In genomic region chr19:33263325-33264023, GRCh38 we compare ENCODE assay signal across 30 cellular contexts. TPM values are rescaled to one million over a fixed set of nuclear protein-coding genes. Genes with fewer than 3 reads are reported as not detected.
"Had no signal": no experiment of that assay in that cellular context is flagged by ENCODE, and none has a peak within 500 bp of the region (broad histone marks: within the 10 kb centered on the region; RNA-seq: fewer than 3 reads in every experiment).

No MANE protein-coding gene starts in this region.

- ATAC-seq: activated CD4-positive, CD25-positive, alpha-beta regulatory T cell treated with anti-CD3 and anti-CD28 coated beads, Interleukin-2, amount 50 U/mL, for 24 hours; activated CD8-positive, alpha-beta memory T cell treated with anti-CD3 and anti-CD28 coated beads, Interleukin-2, amount 10 ng/mL, durations not matched to agents 7 days and 5 days; activated CD8-positive, alpha-beta T cell treated with anti-CD3 and anti-CD28 coated beads for 36 hours; body of pancreas; left lobe of liver; lower lobe of right lung; mucosa of descending colon had no signal

- DNase-seq: activated CD4-positive, alpha-beta T cell treated with anti-CD3 and anti-CD28 coated beads, Interleukin-2, amount 10 ng/mL, durations not matched to agents 24 days and 14 days; activated CD8-positive, alpha-beta memory T cell treated with anti-CD3 and anti-CD28 coated beads, Interleukin-2, amount 10 ng/mL, durations not matched to agents 7 days and 5 days; activated CD8-positive, alpha-beta T cell treated with anti-CD3 and anti-CD28 coated beads for 36 hours; activated effector memory CD4-positive, alpha-beta T cell treated with anti-CD3 and anti-CD28 coated beads, Interleukin-2, amount 50 U/mL, for 16 hours; activated naive CD4-positive, alpha-beta T cell treated with anti-CD3 and anti-CD28 coated beads, Interleukin-2, amount 10 ng/mL, durations not matched to agents 7 days and 5 days; activated T-cell treated with anti-CD3 and anti-CD28 coated beads for 4 hours; anterior cingulate cortex; body of pancreas; effector CD4-positive, alpha-beta T cell; foreskin fibroblast; immature natural killer cell; lower lobe of right lung; mesendoderm; occipital lobe; sigmoid colon; stimulated activated CD4-positive, alpha-beta T cell treated with anti-CD3 and anti-CD28 coated beads, Interleukin-15, amount 100 ng/mL, for 24 hours; stimulated activated CD4-positive, alpha-beta T cell treated with anti-CD3 and anti-CD28 coated beads, Interleukin-4, amount 100 ng/mL, for 1 hour; stimulated activated naive CD4-positive, alpha-beta T cell; T-helper 1 cell had no signal

RNA-seq across cellular contexts. Expression of gene SLC7A10, which starts 37.8 kb away (rescaled TPM):
- total RNA-seq: activated CD4-positive, alpha-beta T cell treated with anti-CD3 and anti-CD28 coated beads, Interleukin-2, amount 10 ng/mL, durations not matched to agents 24 days and 14 days; activated CD8-positive, alpha-beta memory T cell treated with anti-CD3 and anti-CD28 coated beads, Interleukin-2, amount 10 ng/mL, durations not matched to agents 7 days and 5 days; activated CD8-positive, alpha-beta T cell treated with anti-CD3 and anti-CD28 coated beads for 36 hours; cardiac muscle cell; epithelial cell of proximal tubule; fibroblast of lung; glomerular endothelial cell; kidney epithelial cell; left lobe of liver; mucosa of descending colon; renal cortical epithelial cell; smooth muscle cell; thoracic aorta had no signal
